Comparison of ENCODE assay signal across 1 cellular context in the genomic region with DNA sequence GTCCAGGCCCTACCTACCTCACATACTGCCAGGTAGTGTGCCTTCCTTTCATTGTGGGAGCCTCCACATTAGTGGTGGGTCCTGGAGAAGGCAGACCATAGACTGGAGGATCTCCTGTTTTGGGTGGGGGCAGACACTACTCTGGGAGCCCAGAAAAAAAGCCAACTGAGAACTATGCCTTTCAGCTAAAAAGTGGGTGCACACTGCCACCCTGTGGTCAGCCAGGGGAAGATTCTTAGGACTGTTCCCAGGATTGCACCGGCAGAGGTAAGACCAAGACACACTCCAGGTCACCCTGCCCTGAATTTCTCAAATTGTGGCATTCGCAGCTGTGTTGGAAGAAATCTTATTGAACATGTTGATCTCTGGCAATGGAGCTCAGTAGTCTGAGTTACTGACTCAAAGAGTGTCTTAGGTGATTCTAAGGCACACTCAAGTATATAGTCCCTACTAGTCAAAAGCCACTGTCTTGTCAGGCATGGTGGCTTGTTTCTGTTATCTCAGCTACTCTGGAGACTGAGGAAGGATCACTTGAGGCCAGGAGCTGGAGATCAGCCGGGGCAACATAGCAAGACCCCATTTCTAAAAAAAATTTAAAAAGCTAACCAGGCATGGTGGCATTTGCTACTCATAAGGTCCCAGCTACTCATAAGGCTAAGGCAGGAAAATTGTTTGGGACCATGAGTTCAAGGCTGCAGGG.
TF ChIP-seq lines count a peak whose summit lies in the region.

No MANE protein-coding gene starts in this region.

TF ChIP-seq in GM12878, 131 proteins besides CTCF, POLR2A, EP300 and RAD21:
- TF ChIP-seq MTA3 (IDR thresholded peaks at IDR 0.05; ENCODE audit: borderline replicate concordance, low read length): no peak
- no peak for TF ChIP-seq LARP7 (IDR thresholded peaks at IDR 0.05)
- peak; percentile 60 for TF ChIP-seq RUNX3 (IDR thresholded peaks at IDR 0.05; ENCODE audit: low read length)
- TF ChIP-seq EED (IDR thresholded peaks at IDR 0.05; ENCODE audit: low read depth): no peak
- TF ChIP-seq SMC3 (IDR thresholded peaks at IDR 0.05; ENCODE audit: borderline replicate concordance, low read length): peak; percentile 57
- peak; percentile 48; the same call in 1 of the 2 replicates for TF ChIP-seq ZNF384 (IDR thresholded peaks at IDR 0.05; ENCODE audit: borderline replicate concordance, low read depth, low read length)
- no peak for TF ChIP-seq RB1 (IDR thresholded peaks at IDR 0.05; ENCODE audit: borderline replicate concordance)
